Comparison of ENCODE assay signal across 17 cellular contexts in the genomic region with DNA sequence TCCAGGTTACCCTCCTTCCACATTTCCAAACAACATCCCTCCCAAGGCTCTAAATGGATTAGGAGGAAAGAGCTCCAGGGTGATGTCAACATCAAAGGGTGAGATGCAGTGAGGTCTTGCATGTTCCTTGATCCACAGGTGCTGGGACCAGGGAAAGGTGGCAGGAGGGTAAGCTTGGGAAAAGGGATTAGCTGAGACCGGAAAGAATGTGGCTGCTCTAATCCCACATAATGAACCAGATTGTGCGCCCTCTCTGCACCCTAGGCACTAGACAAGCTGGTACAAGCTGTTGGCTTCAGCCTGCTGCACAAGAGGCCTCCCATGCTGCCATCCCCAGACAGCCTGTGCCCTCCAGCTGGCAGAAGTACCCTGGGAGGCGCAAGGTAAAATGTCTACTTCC. TPM values are rescaled to one million over a fixed set of nuclear protein-coding genes. Genes with fewer than 3 reads are reported as not detected.
A peak's percentile ranks its signal among the peaks of the same experiment; 100 is the strongest.
DNase-seq lines count a peak whose midpoint lies in the region; ATAC-seq, FAIRE-seq and TF ChIP-seq lines count a peak whose summit lies in the region.
"Had no signal": no experiment of that assay in that cellular context is flagged by ENCODE, and none has a peak within 500 bp of the region (broad histone marks: within the 10 kb centered on the region; RNA-seq: fewer than 3 reads in every experiment).

No MANE protein-coding gene starts in this region.

- no peak for TF ChIP-seq EP300 in upper lobe of left lung (IDR thresholded peaks at IDR 0.05)

- dilution Hi-C loops in keratinocyte (cut with MboI; ENCODE audit: extremely low pct_ligation_motif_present, low sequenced_read_pairs), result no loop called here

- DNase-seq in NCI-H510A treated with DMSO at 0.1 percent for 48 hours (lab: John Stamatoyannopoulos, UW), result peak; percentile 65
- no peak for DNase-seq in NCI-H510A (lab: John Stamatoyannopoulos, UW)
- peak; percentile 93 for DNase-seq in NCI-H82 treated with DMSO at 0.1 percent for 48 hours (lab: John Stamatoyannopoulos, UW; ENCODE audit: unreplicated experiment)
- DNase-seq in keratinocyte (ENCODE audit: low read depth, low spot score), result no peak
- no peak for DNase-seq in upper lobe of left lung
- DNase-seq in activated CD8-positive, alpha-beta T cell treated with anti-CD3 and anti-CD28 coated beads for 36 hours, result no peak
- DNase-seq in SW 1271 (lab: John Stamatoyannopoulos, UW), result no peak
- DNase-seq: activated CD8-positive, alpha-beta T cell treated with anti-CD3 and anti-CD28 coated beads, Interleukin-2, amount 10 ng/mL, durations not matched to agents 7 days and 5 days; adrenal gland; CD4-positive, alpha-beta T cell; H9 had no signal

- H3K27me3 Mint-ChIP-seq in activated CD8-positive, alpha-beta T cell treated with anti-CD3 and anti-CD28 coated beads for 36 hours, result peaks cover 4% of the 10 kb centered on the region
- H3K27me3 Mint-ChIP-seq: CD4-positive, alpha-beta T cell; central memory CD8-positive, alpha-beta T cell had no signal

- no peaks in the 10 kb centered on the region for H3K9me3 ChIP-seq in keratinocyte (ENCODE audit: control insufficient read depth, low read depth, low read length)
- H3K9me3 ChIP-seq in upper lobe of left lung, result no peaks in the 10 kb centered on the region
- H3K9me3 ChIP-seq: adrenal gland had no signal

- intact Hi-C loops in activated CD8-positive, alpha-beta T cell treated with anti-CD3 and anti-CD28 coated beads for 36 hours (cut with micrococcal nuclease), result no loop called here

- no peak overlapping the region for H3K4me3 Mint-ChIP-seq in activated CD8-positive, alpha-beta T cell treated with anti-CD3 and anti-CD28 coated beads for 36 hours
- H3K4me3 Mint-ChIP-seq: activated CD8-positive, alpha-beta T cell treated with anti-CD3 and anti-CD28 coated beads, Interleukin-2, amount 10 ng/mL, durations not matched to agents 7 days and 5 days; CD4-positive, alpha-beta T cell; central memory CD8-positive, alpha-beta T cell; H9; nephron had no signal

- TF ChIP-seq POLR2A in upper lobe of left lung (IDR thresholded peaks at IDR 0.05), result no peak

- H3K27ac ChIP-seq in keratinocyte (ENCODE audit: control insufficient read depth, insufficient read depth, low read length) (peak overlapping the region; percentile 68), upper lobe of left lung (peak overlapping the region; percentile 73 to 85 (median 81))

- no peaks in the 10 kb centered on the region for H3K36me3 Mint-ChIP-seq in activated CD8-positive, alpha-beta T cell treated with anti-CD3 and anti-CD28 coated beads for 36 hours (ENCODE audit: low read depth)

- FAIRE-seq in keratinocyte (lab: Jason Lieb, UNC), result peak; percentile 74
- FAIRE-seq: A204.1, GM12878 had no signal

- ATAC-seq in upper lobe of left lung (ENCODE audit: low FRiP score in 2 of 2), result no peak
- no peak for ATAC-seq in activated CD8-positive, alpha-beta T cell treated with anti-CD3 and anti-CD28 coated beads for 36 hours
- no peak for ATAC-seq in HG02763 (IDR thresholded peaks at IDR 0.05; ENCODE audit: unreplicated experiment)
- ATAC-seq: activated CD8-positive, alpha-beta T cell treated with anti-CD3 and anti-CD28 coated beads, Interleukin-2, amount 10 ng/mL, durations not matched to agents 7 days and 5 days; GM12878 had no signal

- H3K27me3 ChIP-seq in keratinocyte (ENCODE audit: control insufficient read depth, extremely low read depth, insufficient read depth, low read length), result no peaks in the 10 kb centered on the region
- no peaks in the 10 kb centered on the region for H3K27me3 ChIP-seq in upper lobe of left lung
- H3K27me3 ChIP-seq: adrenal gland had no signal

- H2AFZ ChIP-seq in keratinocyte (ENCODE audit: control insufficient read depth, low read length), result no peak overlapping the region

- TF ChIP-seq CTCF in keratinocyte (optimal IDR thresholded peaks at IDR 0.05 in 1 of 3, IDR thresholded peaks at IDR 0.05 in 1 of 3, conservative IDR thresholded peaks at IDR 0.05 in 1 of 3; ENCODE audit: extremely low read depth in 1 of 3, insufficient read depth in 2 of 3, low read length in 3 of 3) (peak in 1 of 3 experiments; percentile 0), upper lobe of left lung (IDR thresholded peaks at IDR 0.05) (no peak)
- no peak for TF ChIP-seq CTCF in activated CD8-positive, alpha-beta T cell treated with anti-CD3 and anti-CD28 coated beads for 36 hours (IDR thresholded peaks at IDR 0.05)

- H3K4me2 ChIP-seq in keratinocyte (ENCODE audit: control insufficient read depth, extremely low read depth, insufficient read depth, low read depth, low read length), result peak overlapping the region; percentile 76

- H3K4me1 Mint-ChIP-seq in activated CD8-positive, alpha-beta T cell treated with anti-CD3 and anti-CD28 coated beads for 36 hours (ENCODE audit: low read depth), result no peaks in the 10 kb centered on the region
- H3K4me1 Mint-ChIP-seq: central memory CD8-positive, alpha-beta T cell had no signal

- no peak overlapping the region for H3K27ac Mint-ChIP-seq in activated CD8-positive, alpha-beta T cell treated with anti-CD3 and anti-CD28 coated beads for 36 hours
- H3K27ac Mint-ChIP-seq: activated CD8-positive, alpha-beta T cell treated with anti-CD3 and anti-CD28 coated beads, Interleukin-2, amount 10 ng/mL, durations not matched to agents 7 days and 5 days; activated T-helper 2 cell treated with anti-CD3 and anti-CD28 coated beads, Interferon-gamma antibody, Interleukin-2, Interleukin-4, amounts not matched to agents 10 μg/mL and 5 μg/mL and 100 μg/mL, durations not matched to agents 14 hours and 24 hours and 36 hours; CD4-positive, alpha-beta T cell; nephron had no signal

- POLR2A ChIA-PET in activated CD8-positive, alpha-beta T cell treated with anti-CD3 and anti-CD28 coated beads for 36 hours (lab: Charles Lee), result no interaction called here

- no peak overlapping the region for H3K4me3 ChIP-seq in keratinocyte (ENCODE audit: control insufficient read depth in 2 of 3, extremely low read depth in 1 of 3, insufficient read depth in 2 of 3, low read depth in 1 of 3, low read length in 3 of 3)
- no peak overlapping the region for H3K4me3 ChIP-seq in upper lobe of left lung
- H3K4me3 ChIP-seq: adrenal gland, GM12878 had no signal

- H3K4me1 ChIP-seq in keratinocyte (ENCODE audit: control insufficient read depth, extremely low read depth, insufficient read depth, low read length) (peaks cover 53% of the 10 kb centered on the region), upper lobe of left lung (peaks cover 73 to 91% (median 77%) of the 10 kb centered on the region in 4 donors)

- no peaks in the 10 kb centered on the region for H4K20me1 ChIP-seq in keratinocyte (ENCODE audit: control insufficient read depth, extremely low read depth, insufficient read depth, low read length)

- H3K79me2 ChIP-seq in keratinocyte (ENCODE audit: control insufficient read depth, insufficient read depth, low read length), result peaks cover 9% of the 10 kb centered on the region

- H3K9me3 Mint-ChIP-seq in activated CD8-positive, alpha-beta T cell treated with anti-CD3 and anti-CD28 coated beads for 36 hours, result no peaks in the 10 kb centered on the region
- H3K9me3 Mint-ChIP-seq: activated T-helper 2 cell treated with anti-CD3 and anti-CD28 coated beads, Interferon-gamma antibody, Interleukin-2, Interleukin-4, amounts not matched to agents 10 μg/mL and 5 μg/mL and 100 μg/mL, durations not matched to agents 14 hours and 24 hours and 36 hours; CD4-positive, alpha-beta T cell; central memory CD8-positive, alpha-beta T cell; H9; nephron had no signal

- H3K9ac ChIP-seq in keratinocyte (ENCODE audit: control insufficient read depth, extremely low read depth, insufficient read depth, low read length), result no peak overlapping the region

- H3K9me1 ChIP-seq in keratinocyte (ENCODE audit: control insufficient read depth, extremely low read depth, insufficient read depth, low read length), result no peaks in the 10 kb centered on the region

- H3K36me3 ChIP-seq in keratinocyte (ENCODE audit: control insufficient read depth in 2 of 2, extremely low read depth in 1 of 2, insufficient read depth in 2 of 2, low read length in 2 of 2) (peaks cover 1 to 22% of the 10 kb centered on the region in 2 experiments), upper lobe of left lung (peaks cover 0 to 31% (median 0%) of the 10 kb centered on the region in 4 donors)
- H3K36me3 ChIP-seq: adrenal gland had no signal

- 67 to 85% methylated on average over 3 of the region's 3 CpGs for WGBS in upper lobe of left lung, 2 donors

- CTCF ChIA-PET in activated CD8-positive, alpha-beta T cell treated with anti-CD3 and anti-CD28 coated beads for 36 hours (lab: Charles Lee), result interaction anchor here (1.3 to 2.5 kb wide), 2 partner anchors 35 to 77 kb away, joined by 6 to 8 read pairs; partner anchors contain the start of gene PLXNA2

RNA-seq across cellular contexts. Expression of gene PLXNA2, which starts 34.9 kb away (rescaled TPM):
- polyA plus RNA-seq in keratinocyte, result 4.6 to 10.4 TPM (median 6.7 TPM) in 3 replicates
- 12.3 TPM for polyA plus RNA-seq in keratinocyte (2011; ENCODE audit: low read depth)
- polyA plus RNA-seq in keratinocyte (2011; cell fraction: cytosol; rRNA removed), result 2.3 and 2.4 TPM in 2 replicates
- 26.3 and 30.3 TPM in 2 replicates for polyA plus RNA-seq in keratinocyte (2011; cell fraction: nucleus; rRNA removed)
- polyA plus RNA-seq in keratinocyte (2012; ENCODE audit: low replicate concordance), result 10.5 and 12.6 TPM in 2 replicates
- 23.0 to 62.6 TPM (median 25.4 TPM) in 3 replicates for polyA minus RNA-seq in keratinocyte
- 5.6 TPM for polyA minus RNA-seq in keratinocyte (2011; cell fraction: cytosol; rRNA and poly(A)+ RNA removed)
- polyA minus RNA-seq in keratinocyte (2011; cell fraction: nucleus; rRNA and poly(A)+ RNA removed), result 34.4 and 46.8 TPM in 2 replicates
- total RNA-seq in upper lobe of left lung, result 100 to 1,000 TPM in 3 of 6 donors, 10 to 100 TPM in 3; 77.5 to 150 (median 101) TPM
- total RNA-seq in activated CD8-positive, alpha-beta T cell treated with anti-CD3 and anti-CD28 coated beads for 36 hours, result under 1 TPM; 0.13 to 0.23 TPM

Comparison
In these comparisons a context has a peak if more than half of its experiments do, and no peak if none do; other contexts are left out.
1. DNase-seq: peak in NCI-H510A treated with DMSO at 0.1 percent for 48 hours (single experiment) and NCI-H82 treated with DMSO at 0.1 percent for 48 hours (single experiment); none in NCI-H510A (single experiment), keratinocyte (single experiment), upper lobe of left lung (0 of 2), activated CD8-positive, alpha-beta T cell treated with anti-CD3 and anti-CD28 coated beads for 36 hours (single experiment) and SW 1271 (0 of 2).
2. RNA of gene PLXNA2, which starts 34.9 kb away (total RNA-seq): 77.5 to 150 TPM in upper lobe of left lung; 0.13 to 0.23 TPM in activated CD8-positive, alpha-beta T cell treated with anti-CD3 and anti-CD28 coated beads for 36 hours; every median in the first group is over 10 times any median in the second.